In genomic region chr2:25160376-25160775, GRCh38 we compare ENCODE assay signal across 11 cellular contexts. TPM values are rescaled to one million over a fixed set of nuclear protein-coding genes. Genes with fewer than 3 reads are reported as not detected.
DNase-seq lines count a peak whose midpoint lies in the region; ATAC-seq, FAIRE-seq and TF ChIP-seq lines count a peak whose summit lies in the region.
"Had no signal": no experiment of that assay in that cellular context is flagged by ENCODE, and none has a peak within 500 bp of the region (broad histone marks: within the 10 kb centered on the region; RNA-seq: fewer than 3 reads in every experiment).

No MANE protein-coding gene starts in this region.

- CTCF ChIA-PET in GM12878 (lab: Yijun Ruan, JAX): no interaction called here

- H4K20me1 ChIP-seq in GM12878 (ENCODE audit: control insufficient read depth, insufficient read depth): no peaks in the 10 kb centered on the region

- H4K8ac ChIP-seq in neuronal stem cell (ENCODE audit: low read depth, low read length): no peak overlapping the region

- TF ChIP-seq CTCF in GM12878 (IDR thresholded peaks at IDR 0.05 in 2 of 3, conservative IDR thresholded peaks at IDR 0.05 in 1 of 3; ENCODE audit: control insufficient read depth in 2 of 3, extremely low read depth in 1 of 3, insufficient read depth in 1 of 3, low read depth in 3 of 3, low read length in 3 of 3): no peak

- no peak overlapping the region for H2BK120ac ChIP-seq in neuronal stem cell (ENCODE audit: low read depth, low read length)

- H3K4me1 ChIP-seq in CD4-positive, CD25-positive, alpha-beta regulatory T cell (ENCODE audit: control insufficient read depth, insufficient read depth, low read length, poor library complexity, severe bottlenecking): peaks cover 8% of the 10 kb centered on the region
- H3K4me1 ChIP-seq in GM12878 (ENCODE audit: control insufficient read depth, insufficient read depth, low read length) (no peaks in the 10 kb centered on the region; the same call in 1 of the 2 replicates), neuronal stem cell (ENCODE audit: control insufficient read depth in 2 of 2, insufficient read depth in 1 of 2, low read depth in 1 of 2, low read length in 2 of 2) (peaks cover 0 to 11% of the 10 kb centered on the region in 2 donors)
- H3K4me1 ChIP-seq: suprapubic skin had no signal

- H3K14ac ChIP-seq in neuronal stem cell (ENCODE audit: low read length): no peak overlapping the region

- SMC1A ChIA-PET in GM12878 (lab: Charles Lee; ENCODE audit: uncharacterized antibody, unreplicated experiment): no interaction called here

- no peak overlapping the region for H2BK15ac ChIP-seq in neuronal stem cell (ENCODE audit: low read length)

- H3K9me3 Mint-ChIP-seq in CD4-positive, CD25-positive, alpha-beta regulatory T cell: peaks cover 0 to 2% (median 0%) of the 10 kb centered on the region in 7 donors
- H3K9me3 Mint-ChIP-seq: endodermal cell had no signal

- in situ Hi-C loops in GM12878 (cut with MboI): no loop called here

- H3K79me2 ChIP-seq in GM12878 (ENCODE audit: control insufficient read depth, insufficient read depth, low read length): peaks cover 2% of the 10 kb centered on the region

- no peak overlapping the region for H3K23ac ChIP-seq in neuronal stem cell (ENCODE audit: low read depth, low read length, poor library complexity)

- no peaks in the 10 kb centered on the region for H3K79me1 ChIP-seq in neuronal stem cell (ENCODE audit: low read depth, low read length)

- no peak for ATAC-seq in CD4-positive, CD25-positive, alpha-beta regulatory T cell (ENCODE audit: low read depth in 2 of 2)
- no peak for ATAC-seq in GM12878
- no peak for ATAC-seq in HG03520 (IDR thresholded peaks at IDR 0.05; ENCODE audit: unreplicated experiment)
- ATAC-seq in GM19455 (IDR thresholded peaks at IDR 0.05; ENCODE audit: unreplicated experiment): no peak

- peak overlapping the region; percentile 29 for H3K18ac ChIP-seq in neuronal stem cell (ENCODE audit: low read length)

- peaks cover 5 to 34% (median 8%) of the 10 kb centered on the region in 4 donors for H3K4me1 Mint-ChIP-seq in CD4-positive, CD25-positive, alpha-beta regulatory T cell

- no peaks in the 10 kb centered on the region for H3K9me3 ChIP-seq in CD4-positive, CD25-positive, alpha-beta regulatory T cell (ENCODE audit: control insufficient read depth in 2 of 2, low read length in 2 of 2)
- H3K9me3 ChIP-seq in GM12878 (replicated peaks; ENCODE audit: control insufficient read depth, insufficient read depth, low read length) (no peaks in the 10 kb centered on the region; the same call in 2 of the 3 replicates), neuronal stem cell (replicated peaks in 1 of 2; ENCODE audit: control insufficient read depth in 2 of 2, insufficient read depth in 1 of 2, low read depth in 1 of 2, low read length in 2 of 2) (no peaks in the 10 kb centered on the region)
- H3K9me3 ChIP-seq: suprapubic skin had no signal

- H2AFZ ChIP-seq in GM12878 (ENCODE audit: control insufficient read depth, low read depth, low read length): no peak overlapping the region; the same call in 1 of the 2 replicates
- no peak overlapping the region for H2AFZ ChIP-seq in neuronal stem cell (ENCODE audit: low read length)

- RAD21 ChIA-PET in GM12878 (lab: Charles Lee; ENCODE audit: unreplicated experiment): no interaction called here

- intact Hi-C loops in GM12878 (cut with micrococcal nuclease; ENCODE audit: unreplicated experiment): no loop called here

- WGBS in GM12878 (ENCODE audit: insufficient coverage, insufficient replicate concordance, low lambda C conversion rate, missing lambda C conversion rate): 86% methylated on average over 10 of the region's 10 CpGs
- no CpG with 5 or more reads among the region's 10 CpGs for WGBS in neuronal stem cell (ENCODE audit: extremely low coverage in 2 of 2, insufficient read length in 2 of 2, insufficient replicate concordance in 1 of 2), 2 donors

- H2BK12ac ChIP-seq in neuronal stem cell (ENCODE audit: low read length): no peak overlapping the region

- no peak for TF ChIP-seq RAD21 in GM12878 (IDR thresholded peaks at IDR 0.05; ENCODE audit: insufficient read depth, low read depth, low read length)

- POLR2A ChIA-PET in GM12878 (lab: Charles Lee): no interaction called here

- H3K4me3 Mint-ChIP-seq in CD4-positive, CD25-positive, alpha-beta regulatory T cell: peak overlapping the region in 3 of 4 donors; percentile 70 to 85 (median 71)
- H3K4me3 Mint-ChIP-seq: endodermal cell had no signal

- H3K36me3 Mint-ChIP-seq in CD4-positive, CD25-positive, alpha-beta regulatory T cell: peaks cover 4% of the 10 kb centered on the region

- no peaks in the 10 kb centered on the region for H3K36me3 ChIP-seq in CD4-positive, CD25-positive, alpha-beta regulatory T cell (ENCODE audit: control insufficient read depth, insufficient read depth, low read length)
- H3K36me3 ChIP-seq in GM12878 (ENCODE audit: control insufficient read depth in 2 of 2, insufficient read depth in 2 of 2, low read length in 1 of 2) (no peaks in the 10 kb centered on the region), neuronal stem cell (replicated peaks in 1 of 2; ENCODE audit: control insufficient read depth in 2 of 2, insufficient read depth in 2 of 2, low read length in 2 of 2) (peaks cover 5 to 7% of the 10 kb centered on the region in 2 donors)
- H3K36me3 ChIP-seq: suprapubic skin had no signal

- peaks cover 23% of the 10 kb centered on the region for H3K27me3 Mint-ChIP-seq in CD4-positive, CD25-positive, alpha-beta regulatory T cell

- H3K9ac ChIP-seq in GM12878 (ENCODE audit: control insufficient read depth, insufficient read depth, low read length) (peak overlapping the region; percentile 68), neuronal stem cell (ENCODE audit: low read depth, low read length, poor library complexity) (no peak overlapping the region)

- H3K27ac ChIP-seq in CD4-positive, CD25-positive, alpha-beta regulatory T cell (ENCODE audit: insufficient read depth, low read length, poor library complexity, severe bottlenecking): no peak overlapping the region
- H3K27ac ChIP-seq in GM12878 (ENCODE audit: control insufficient read depth, insufficient read depth): peak overlapping the region; percentile 82
- no peak overlapping the region for H3K27ac ChIP-seq in neuronal stem cell (replicated peaks; ENCODE audit: low read length)
- H3K27ac ChIP-seq: suprapubic skin had no signal

- no peak overlapping the region for H4K91ac ChIP-seq in neuronal stem cell (ENCODE audit: low read depth, low read length, poor library complexity)

- H2AK5ac ChIP-seq in neuronal stem cell (ENCODE audit: low read depth, low read length): no peak overlapping the region

- peak overlapping the region; percentile 51 for H3K4me3 ChIP-seq in CD4-positive, CD25-positive, alpha-beta regulatory T cell (ENCODE audit: low read depth, low read length)
- peak overlapping the region; percentile 12; the same call in 1 of the 2 replicates for H3K4me3 ChIP-seq in GM12878
- H3K4me3 ChIP-seq in neuronal stem cell (ENCODE audit: low read length in 2 of 2): no peak overlapping the region

- no peak for DNase-seq in CD4-positive, CD25-positive, alpha-beta regulatory T cell
- peak; percentile 49 for DNase-seq in ELF-1 (ENCODE audit: low read depth, low spot score)
- DNase-seq in GM12878 (ENCODE audit: low read depth, low spot score): no peak
- no peak for DNase-seq in neuronal stem cell (ENCODE audit: low spot score)
- no peak for DNase-seq in HuH-7.5 (ENCODE audit: low spot score)
- DNase-seq: SHP77 treated with DMSO at 0.1 percent for 48 hours had no signal

- TF ChIP-seq EP300 in GM12878 (IDR thresholded peaks at IDR 0.05; ENCODE audit: borderline replicate concordance in 1 of 2, control insufficient read depth in 1 of 2, low read depth in 2 of 2, low read length in 2 of 2): no peak

- FAIRE-seq in GM12878 (lab: Jason Lieb, UNC): no peak
- FAIRE-seq: HTR-8/SVneo had no signal

- no peak for TF ChIP-seq POLR2A in GM12878 (IDR thresholded peaks at IDR 0.05; ENCODE audit: low read depth, low read length)

- H2BK5ac ChIP-seq in neuronal stem cell (ENCODE audit: low read length): no peak overlapping the region

- peak overlapping the region; percentile 50 for H3K4me2 ChIP-seq in GM12878 (ENCODE audit: control insufficient read depth, insufficient read depth)
- no peak overlapping the region for H3K4me2 ChIP-seq in neuronal stem cell (ENCODE audit: insufficient read depth, low read length, poor library complexity, severe bottlenecking)

- H3K27me3 ChIP-seq in CD4-positive, CD25-positive, alpha-beta regulatory T cell (ENCODE audit: control insufficient read depth, insufficient read depth, low read length): peaks cover 9% of the 10 kb centered on the region
- H3K27me3 ChIP-seq in GM12878 (replicated peaks in 1 of 2; ENCODE audit: control insufficient read depth in 2 of 2, insufficient read depth in 2 of 2, low read length in 1 of 2): no peaks in the 10 kb centered on the region
- H3K27me3 ChIP-seq in neuronal stem cell (ENCODE audit: control insufficient read depth in 3 of 3, insufficient read depth in 3 of 3, low read depth in 1 of 3, low read length in 3 of 3): peaks cover 0 to 23% (median 3%) of the 10 kb centered on the region in 3 experiments

- peak overlapping the region in 1 of 3 donors; percentile 68 for H3K27ac Mint-ChIP-seq in CD4-positive, CD25-positive, alpha-beta regulatory T cell
- H3K27ac Mint-ChIP-seq: endodermal cell had no signal

- no peak overlapping the region for H3K4ac ChIP-seq in neuronal stem cell (ENCODE audit: low read length)

- no TSS peak for BruUV-seq in GM12878 (replicated peaks; lab: Mats Ljungman, UMichigan)

RNA-seq across cellular contexts. Expression of gene POMC, which starts 8.0 kb away (rescaled TPM):
- total RNA-seq in CD4-positive, CD25-positive, alpha-beta regulatory T cell: 3.8 TPM
- polyA plus RNA-seq in CD4-positive, CD25-positive, alpha-beta regulatory T cell: 1 to 10 TPM; 3.9 to 9.6 (median 6.3) TPM
- total RNA-seq in GM12878 (2013; cell fraction: nucleolus; rRNA removed): not detected in 2 replicates
- total RNA-seq in GM12878 (2014; rRNA removed) (10.3 and 14.7 TPM in 2 replicates), GM12878 (2014; rRNA removed; fragmentation: Illumina TruSeq; extraction: Trizol) (1.0 and 1.3 TPM in 2 replicates), GM12878 (2021) (6.2 and 6.8 TPM in 2 replicates)
- polyA plus RNA-seq in GM12878 (2011; ENCODE audit: low read depth): 1.3 TPM
- polyA plus RNA-seq in GM12878 (2011; rRNA removed) (0.05 TPM in 1 of 2 replicates, not detected in the other), GM12878 (2014; fragmentation: Illumina TruSeq; extraction: Trizol) (0.15 TPM in 1 of 2 replicates, not detected in the other), GM12878 (2014; fragmentation: Nextera tagmentation; extraction: Ambion mirVana) (under 1 TPM in 1 of 2 experiments, not detected in 1; 0.11 TPM), GM12878 (2014; rRNA removed) (11.9 and 12.7 TPM in 2 replicates), GM12878 (2016; fragmentation: Nextera tagmentation; extraction: Ambion mirVana) (10 to 100 TPM; 11.0 to 11.7 TPM)
- 0.19 and 0.30 TPM in 2 replicates for polyA plus RNA-seq in GM12878 (2011; cell fraction: cytosol; rRNA removed)
- polyA plus RNA-seq in GM12878 (2011; cell fraction: nucleus; rRNA removed): 0.15 and 0.25 TPM in 2 replicates
- 5.3 and 5.4 TPM in 2 replicates for polyA plus RNA-seq in GM12878 (2012)
- not detected in 2 replicates for polyA minus RNA-seq in GM12878 (2011; rRNA and poly(A)+ RNA removed)
- not detected in 2 replicates for polyA minus RNA-seq in GM12878 (2011; cell fraction: cytosol; rRNA and poly(A)+ RNA removed)
- polyA minus RNA-seq in GM12878 (2011; cell fraction: nucleus; rRNA and poly(A)+ RNA removed): not detected in 2 replicates
- 0.81 TPM for polyA plus RNA-seq in neuronal stem cell (2013, experiment 1 of 2)
- polyA plus RNA-seq in neuronal stem cell (2013, experiment 2 of 2): 0.64 TPM

Comparison
In these comparisons a context has a peak if more than half of its experiments do, and no peak if none do; other contexts are left out.
1. H3K4me3 ChIP-seq: peak in CD4-positive, CD25-positive, alpha-beta regulatory T cell (single experiment) and GM12878 (single experiment); none in neuronal stem cell (0 of 2).